Comparison of ENCODE assay signal across 1 cellular context in genomic region chr19:48896191-48896720, GRCh38.
TF ChIP-seq lines count a peak whose summit lies in the region.

No MANE protein-coding gene starts in this region.

TF ChIP-seq in K562, 482 proteins besides CTCF, POLR2A, EP300 and RAD21 (continued from another document):
- TF ChIP-seq CLOCK (CRISPR knock-in tag; IDR thresholded peaks at IDR 0.05; ENCODE audit: borderline replicate concordance) (no peak), PHB2 (IDR thresholded peaks at IDR 0.05; ENCODE audit: low read depth) (no peak), MTA2 (IDR thresholded peaks at IDR 0.05; ENCODE audit: low read depth) (no peak), RBM25 (IDR thresholded peaks at IDR 0.05; ENCODE audit: low read depth, low read length, severe bottlenecking) (no peak), POU5F1 (IDR thresholded peaks at IDR 0.05; ENCODE audit: borderline replicate concordance, low read depth, low read length, partially characterized antibody) (no peak), ZNF707 (CRISPR knock-in tag; conservative IDR thresholded peaks at IDR 0.05) (no peak), PREB (CRISPR knock-in tag; IDR thresholded peaks at IDR 0.05) (no peak), ZBTB7A (IDR thresholded peaks at IDR 0.05; ENCODE audit: borderline replicate concordance, control insufficient read depth, low read depth, low read length) (peak; percentile 97), PCBP2 (IDR thresholded peaks at IDR 0.05; ENCODE audit: low read depth, low read length, poor library complexity, severe bottlenecking) (no peak), XRCC4 (IDR thresholded peaks at IDR 0.05; ENCODE audit: extremely low read depth, insufficient read depth, insufficient read length) (no peak), NFIC (IDR thresholded peaks at IDR 0.05) (no peak), PRPF4 (IDR thresholded peaks at IDR 0.05; ENCODE audit: insufficient read depth, low read depth, low read length, poor library complexity, severe bottlenecking) (no peak), HOXB6 (CRISPR knock-in tag; IDR thresholded peaks at IDR 0.05; ENCODE audit: borderline replicate concordance) (no peak), TFAP4 (CRISPR knock-in tag; IDR thresholded peaks at IDR 0.05; ENCODE audit: borderline replicate concordance) (peak; percentile 32; the same call in 1 of the 2 replicates), CHD1 (IDR thresholded peaks at IDR 0.05; ENCODE audit: low read length) (no peak), KDM4B (IDR thresholded peaks at IDR 0.05; ENCODE audit: borderline replicate concordance in 2 of 2, low read depth in 1 of 2) (no peak), ZBTB17 (CRISPR knock-in tag; IDR thresholded peaks at IDR 0.05) (no peak), ZNF780A (CRISPR knock-in tag; IDR thresholded peaks at IDR 0.05) (no peak), ZBTB8A (IDR thresholded peaks at IDR 0.05; ENCODE audit: partially characterized antibody) (no peak), ZNF75A (CRISPR knock-in tag; IDR thresholded peaks at IDR 0.05) (no peak), MECOM (CRISPR knock-in tag; IDR thresholded peaks at IDR 0.05) (no peak), LARP7 (IDR thresholded peaks at IDR 0.05) (no peak), ARID2 (IDR thresholded peaks at IDR 0.05) (no peak)
